19 cellular contexts compared by ENCODE assay signal in the genomic region with DNA sequence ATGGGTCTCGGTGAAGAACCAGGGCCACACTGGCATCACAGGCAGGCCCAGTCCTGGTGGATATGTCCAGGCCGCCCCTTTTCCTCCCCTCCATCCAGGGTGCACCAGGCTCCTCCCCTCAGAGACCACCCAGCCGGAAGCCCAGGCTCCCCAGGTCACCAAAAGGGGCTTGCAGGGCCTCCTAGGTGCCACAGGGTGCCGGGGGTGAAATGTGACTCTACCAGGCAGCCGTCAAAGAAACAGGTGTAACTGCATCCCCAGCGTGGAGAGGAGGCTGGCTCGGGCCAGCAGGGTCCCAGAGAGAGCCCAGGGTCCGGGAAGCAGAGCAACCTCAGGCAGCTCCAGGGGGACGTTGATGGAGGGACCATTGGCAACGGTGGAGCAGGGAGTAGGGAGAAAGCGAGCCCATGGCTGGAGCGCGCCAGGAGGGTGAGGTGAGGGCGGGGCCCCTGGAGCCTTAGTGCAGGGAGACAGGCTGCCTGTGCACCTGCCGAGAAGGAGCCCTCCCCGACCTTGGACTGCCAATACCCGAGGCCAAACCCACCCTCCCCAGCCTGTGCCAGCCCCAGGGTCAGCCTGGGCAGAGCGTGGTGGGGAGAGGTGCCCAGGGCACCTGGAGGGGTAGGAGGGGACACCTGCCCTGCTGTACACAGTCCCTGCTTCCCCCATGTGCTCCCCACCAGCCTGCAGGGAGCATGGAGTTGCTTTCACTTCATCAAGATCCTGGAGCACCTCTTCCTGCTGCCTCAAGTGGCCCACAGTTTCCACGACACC. TPM values are rescaled to one million over a fixed set of nuclear protein-coding genes. Genes with fewer than 3 reads are reported as not detected.
A peak's percentile ranks its signal among the peaks of the same experiment; 100 is the strongest.
DNase-seq lines count a peak whose midpoint lies in the region; ATAC-seq and TF ChIP-seq lines count a peak whose summit lies in the region.
"Had no signal": no experiment of that assay in that cellular context is flagged by ENCODE, and none has a peak within 500 bp of the region (broad histone marks: within the 10 kb centered on the region; RNA-seq: fewer than 3 reads in every experiment).

No MANE protein-coding gene starts in this region.

- H3K4me3 ChIP-seq in body of pancreas: no peak overlapping the region
- no peak overlapping the region for H3K4me3 ChIP-seq in lower lobe of right lung
- no peak overlapping the region for H3K4me3 ChIP-seq in spleen
- H3K4me3 ChIP-seq: BLaER1 treated with 17β-estradiol and CSF1 and Interleukin-3, amounts not matched to agents 10 nM and 100 nM; mucosa of descending colon; SJSA1 had no signal

- ATAC-seq in body of pancreas: no peak
- ATAC-seq in lower lobe of right lung: peak; percentile 4 to 46
- ATAC-seq: mucosa of descending colon had no signal

- TF ChIP-seq CTCF in body of pancreas (IDR thresholded peaks at IDR 0.05): no peak
- no peak for TF ChIP-seq CTCF in lower lobe of right lung (IDR thresholded peaks at IDR 0.05)
- no peak for TF ChIP-seq CTCF in spleen (IDR thresholded peaks at IDR 0.05 in 8 of 11, conservative IDR thresholded peaks at IDR 0.05 in 3 of 11)

- H3K36me3 ChIP-seq in body of pancreas (replicated peaks in 1 of 2; ENCODE audit: insufficient read depth in 1 of 2, low read depth in 2 of 2): no peaks in the 10 kb centered on the region
- H3K36me3 ChIP-seq in lower lobe of right lung: no peaks in the 10 kb centered on the region
- no peaks in the 10 kb centered on the region for H3K36me3 ChIP-seq in spleen
- H3K36me3 ChIP-seq: BLaER1 treated with 17β-estradiol and CSF1 and Interleukin-3, amounts not matched to agents 10 nM and 100 nM; SJSA1 had no signal

- H3K27ac ChIP-seq in body of pancreas: peak overlapping the region in 3 of 4 donors; percentile 25 to 36 (median 26)
- H3K27ac ChIP-seq in lower lobe of right lung: no peak overlapping the region
- no peak overlapping the region for H3K27ac ChIP-seq in spleen
- H3K27ac ChIP-seq: BLaER1 treated with 17β-estradiol and CSF1 and Interleukin-3, amounts not matched to agents 10 nM and 100 nM; SJSA1 had no signal

- TF ChIP-seq POLR2A in body of pancreas (IDR thresholded peaks at IDR 0.05) (no peak), spleen (IDR thresholded peaks at IDR 0.05) (no peak)

- DNase-seq in activated CD8-positive, alpha-beta memory T cell treated with anti-CD3 and anti-CD28 coated beads, Interleukin-2, amount 50 U/mL, for 4 hours: peak; percentile 12
- DNase-seq in activated CD8-positive, alpha-beta memory T cell treated with anti-CD3 and anti-CD28 coated beads, Interleukin-2, amount 50 U/mL, for 48 hours: no peak
- peak in 2 of 4 donors; percentile 5 to 11 for DNase-seq in body of pancreas
- DNase-seq in lower lobe of right lung: peak; percentile 38
- peak; percentile 64 for DNase-seq in spleen
- no peak for DNase-seq in MV-4-11 (lab: John Stamatoyannopoulos, UW)
- DNase-seq in NCI-H1105 (lab: John Stamatoyannopoulos, UW): no peak
- no peak for DNase-seq in DMS 273 (lab: John Stamatoyannopoulos, UW; ENCODE audit: unreplicated experiment)
- DNase-seq: activated CD4-positive, alpha-beta T cell treated with anti-CD3 and anti-CD28 coated beads, Interleukin-2, amount 50 U/mL, for 48 hours; activated naive CD4-positive, alpha-beta T cell; cerebellar nuclear complex; GF-D8; NCI-H1105 treated with DMSO at 0.1 percent for 48 hours; NCI-H2107; NCI-H748 treated with DMSO at 0.1 percent for 48 hours; T-helper 2 cell had no signal

- H3K4me1 ChIP-seq in body of pancreas (peaks cover 44% of the 10 kb centered on the region), lower lobe of right lung (no peaks in the 10 kb centered on the region), spleen (no peaks in the 10 kb centered on the region)

- H3K27me3 ChIP-seq in body of pancreas (no peaks in the 10 kb centered on the region), lower lobe of right lung (ENCODE audit: low read depth) (no peaks in the 10 kb centered on the region), spleen (replicated peaks in 1 of 7) (peaks cover 0 to 26% (median 0%) of the 10 kb centered on the region in 7 donors)
- H3K27me3 ChIP-seq: BLaER1 treated with 17β-estradiol and CSF1 and Interleukin-3, amounts not matched to agents 10 nM and 100 nM; SJSA1 had no signal

- H3K9me3 ChIP-seq in body of pancreas (no peaks in the 10 kb centered on the region), lower lobe of right lung (no peaks in the 10 kb centered on the region), spleen (no peaks in the 10 kb centered on the region)
- H3K9me3 ChIP-seq: BLaER1 treated with 17β-estradiol and CSF1 and Interleukin-3, amounts not matched to agents 10 nM and 100 nM; mucosa of descending colon; SJSA1 had no signal

- WGBS in body of pancreas, 2 donors: 54 to 63% methylated on average over 11 to 18 of the region's 19 CpGs
- 78 to 89% (median 83%) methylated on average over 14 to 19 of the region's 19 CpGs for WGBS in spleen, 5 donors

- intact Hi-C loops in body of pancreas (cut with DNase I): no loop called here
- intact Hi-C loops in lower lobe of right lung (cut with DNase I): no loop called here
- intact Hi-C loops in spleen (cut with DNase I; ENCODE audit: low total_unique reads): no loop called here

RNA-seq across cellular contexts. Expression of gene POFUT2, which starts 48.3 kb away (rescaled TPM):
- total RNA-seq in body of pancreas (10 to 100 TPM; 16.3 to 46.1 TPM), lower lobe of right lung (29.1 TPM), spleen (10 to 100 TPM; 24.1 to 37.0 (median 28.8) TPM)
- 10 to 100 TPM; 10.5 to 23.2 (median 19.3) TPM for polyA plus RNA-seq in spleen

Comparison
In these comparisons a context has a peak if more than half of its experiments do, and no peak if none do; other contexts are left out.
1. DNase-seq: peak in activated CD8-positive, alpha-beta memory T cell treated with anti-CD3 and anti-CD28 coated beads, Interleukin-2, amount 50 U/mL, for 4 hours (single experiment), lower lobe of right lung (single experiment) and spleen (single experiment); none in activated CD8-positive, alpha-beta memory T cell treated with anti-CD3 and anti-CD28 coated beads, Interleukin-2, amount 50 U/mL, for 48 hours (single experiment), MV-4-11 (single experiment), NCI-H1105 (single experiment) and DMS 273 (single experiment).
2. H3K27ac ChIP-seq: peak in body of pancreas (3 of 4); none in lower lobe of right lung (single experiment) and spleen (0 of 8).